In the genomic region with DNA sequence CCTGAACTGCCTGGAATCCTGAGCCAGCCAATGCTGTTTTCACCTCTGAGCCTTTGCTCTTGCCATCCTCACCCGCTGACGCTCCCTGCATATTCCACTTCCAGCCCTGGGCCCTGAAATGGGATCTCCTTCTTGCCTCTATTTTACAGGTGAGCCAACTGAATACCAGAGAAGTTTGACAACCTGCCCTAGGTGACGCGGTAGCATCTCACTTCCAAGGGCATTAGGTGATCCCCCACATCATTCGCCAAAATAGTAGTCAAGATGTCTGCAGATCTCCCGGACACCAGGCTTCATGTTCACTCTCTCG, we compare ENCODE assay signal across 31 cellular contexts. TPM values are rescaled to one million over a fixed set of nuclear protein-coding genes. Genes with fewer than 3 reads are reported as not detected.
"Had no signal": no experiment of that assay in that cellular context is flagged by ENCODE, and none has a peak within 500 bp of the region (broad histone marks: within the 10 kb centered on the region; RNA-seq: fewer than 3 reads in every experiment).

No MANE protein-coding gene starts in this region.

- H3K27ac ChIP-seq: ascending aorta, body of pancreas, SK-N-MC, VCaP had no signal

- H3K36me3 ChIP-seq: ascending aorta had no signal

- ATAC-seq: body of pancreas, Right ventricle myocardium inferior, T-cell had no signal

- H3K36me3 Mint-ChIP-seq: activated CD4-positive, alpha-beta memory T cell treated with anti-CD3 and anti-CD28 coated beads for 36 hours; activated naive CD4-positive, alpha-beta T cell treated with anti-CD3 and anti-CD28 coated beads, Interleukin-2, amount 50 U/mL, for 24 hours; T-cell had no signal

- H3K27ac Mint-ChIP-seq: activated CD4-positive, alpha-beta memory T cell treated with anti-CD3 and anti-CD28 coated beads for 36 hours; activated CD4-positive, alpha-beta T cell treated with anti-CD3 and anti-CD28 coated beads, Interleukin-2, amount 10 ng/mL, durations not matched to agents 7 days and 5 days; activated naive CD4-positive, alpha-beta T cell treated with anti-CD3 and anti-CD28 coated beads, Interleukin-2, amount 50 U/mL, for 24 hours; activated T-cell treated with anti-CD3 and anti-CD28 coated beads, Interleukin-2, amount 50 U/mL, for 24 hours; activated T-helper 1 cell treated with anti-CD3 and anti-CD28 coated beads, Interleukin-12 subunit alpha, Interleukin-12 subunit beta, Interleukin-2, Interleukin-4 antibody, amounts not matched to agents 30 ng/mL and 10 ng/mL and 1 ng/mL, durations not matched to agents 14 hours and 24 hours and 36 hours; T-cell had no signal

- H3K4me3 ChIP-seq: ascending aorta, body of pancreas, SK-N-MC had no signal

- DNase-seq: activated CD4-positive, alpha-beta memory T cell treated with anti-CD3 and anti-CD28 coated beads for 36 hours; activated CD4-positive, alpha-beta T cell treated with anti-CD3 and anti-CD28 coated beads, Interleukin-2, amount 10 ng/mL, durations not matched to agents 7 days and 5 days; activated CD4-positive, CD25-positive, alpha-beta regulatory T cell; activated effector memory CD4-positive, alpha-beta T cell treated with Interleukin-2 at 50 U/mL for 16 hours; activated naive CD4-positive, alpha-beta T cell; activated T-cell treated with anti-CD3 and anti-CD28 coated beads, Interleukin-2, amount 50 U/mL, for 24 hours; body of pancreas; KG1; NCI-H1092; NCI-H1417 treated with DMSO at 0.1 percent for 48 hours; NCI-H1694; NCI-H2029 treated with DMSO at 0.1 percent for 48 hours; NCI-H345; NCI-H510A; NCI-H526 treated with DMSO at 0.1 percent for 48 hours; NCI-H82; RPMI8226; T-cell; T-helper 2 cell; T1000 had no signal

- H3K9me3 Mint-ChIP-seq: activated CD4-positive, alpha-beta memory T cell treated with anti-CD3 and anti-CD28 coated beads for 36 hours; activated CD4-positive, alpha-beta T cell treated with anti-CD3 and anti-CD28 coated beads, Interleukin-2, amount 10 ng/mL, durations not matched to agents 7 days and 5 days; activated naive CD4-positive, alpha-beta T cell treated with anti-CD3 and anti-CD28 coated beads, Interleukin-2, amount 50 U/mL, for 24 hours; activated T-cell treated with anti-CD3 and anti-CD28 coated beads, Interleukin-2, amount 50 U/mL, for 24 hours; activated T-helper 1 cell treated with anti-CD3 and anti-CD28 coated beads, Interleukin-12 subunit alpha, Interleukin-12 subunit beta, Interleukin-2, Interleukin-4 antibody, amounts not matched to agents 30 ng/mL and 10 ng/mL and 1 ng/mL, durations not matched to agents 14 hours and 24 hours and 36 hours; central memory CD8-positive, alpha-beta T cell; T-cell had no signal

- H3K4me1 Mint-ChIP-seq: activated CD4-positive, alpha-beta T cell treated with anti-CD3 and anti-CD28 coated beads, Interleukin-2, amount 10 ng/mL, durations not matched to agents 7 days and 5 days; activated naive CD4-positive, alpha-beta T cell treated with anti-CD3 and anti-CD28 coated beads, Interleukin-2, amount 50 U/mL, for 24 hours; central memory CD8-positive, alpha-beta T cell; T-cell had no signal

- H3K4me3 Mint-ChIP-seq: activated CD4-positive, alpha-beta memory T cell treated with anti-CD3 and anti-CD28 coated beads for 36 hours; activated CD4-positive, alpha-beta T cell treated with anti-CD3 and anti-CD28 coated beads, Interleukin-2, amount 10 ng/mL, durations not matched to agents 7 days and 5 days; activated naive CD4-positive, alpha-beta T cell treated with anti-CD3 and anti-CD28 coated beads, Interleukin-2, amount 50 U/mL, for 24 hours; activated T-cell treated with anti-CD3 and anti-CD28 coated beads, Interleukin-2, amount 50 U/mL, for 24 hours; activated T-helper 1 cell treated with anti-CD3 and anti-CD28 coated beads, Interleukin-12 subunit alpha, Interleukin-12 subunit beta, Interleukin-2, Interleukin-4 antibody, amounts not matched to agents 30 ng/mL and 10 ng/mL and 1 ng/mL, durations not matched to agents 14 hours and 24 hours and 36 hours; central memory CD8-positive, alpha-beta T cell; T-cell had no signal

- H3K9me3 ChIP-seq: ascending aorta, body of pancreas had no signal

- H3K27me3 Mint-ChIP-seq: activated CD4-positive, alpha-beta memory T cell treated with anti-CD3 and anti-CD28 coated beads for 36 hours; activated naive CD4-positive, alpha-beta T cell treated with anti-CD3 and anti-CD28 coated beads, Interleukin-2, amount 50 U/mL, for 24 hours; activated T-cell treated with anti-CD3 and anti-CD28 coated beads, Interleukin-2, amount 50 U/mL, for 24 hours had no signal

- H3K27me3 ChIP-seq: ascending aorta, body of pancreas had no signal

RNA-seq across cellular contexts. Expression of gene FOXI1, which starts 43.5 kb away (rescaled TPM):
- total RNA-seq: activated CD4-positive, alpha-beta memory T cell treated with anti-CD3 and anti-CD28 coated beads for 36 hours; activated CD4-positive, alpha-beta T cell treated with anti-CD3 and anti-CD28 coated beads, Interleukin-2, amount 10 ng/mL, durations not matched to agents 7 days and 5 days; activated CD8-positive, alpha-beta memory T cell treated with anti-CD3 and anti-CD28 coated beads for 36 hours; activated T-helper 1 cell treated with anti-CD3 and anti-CD28 coated beads, Interleukin-12 subunit alpha, Interleukin-12 subunit beta, Interleukin-2, Interleukin-4 antibody, amounts not matched to agents 30 ng/mL and 10 ng/mL and 1 ng/mL, durations not matched to agents 14 hours and 24 hours and 36 hours; ascending aorta; body of pancreas; LHCN-M2; M059J; OCI-LY7; Right ventricle myocardium inferior had no signal
